In the genomic region with DNA sequence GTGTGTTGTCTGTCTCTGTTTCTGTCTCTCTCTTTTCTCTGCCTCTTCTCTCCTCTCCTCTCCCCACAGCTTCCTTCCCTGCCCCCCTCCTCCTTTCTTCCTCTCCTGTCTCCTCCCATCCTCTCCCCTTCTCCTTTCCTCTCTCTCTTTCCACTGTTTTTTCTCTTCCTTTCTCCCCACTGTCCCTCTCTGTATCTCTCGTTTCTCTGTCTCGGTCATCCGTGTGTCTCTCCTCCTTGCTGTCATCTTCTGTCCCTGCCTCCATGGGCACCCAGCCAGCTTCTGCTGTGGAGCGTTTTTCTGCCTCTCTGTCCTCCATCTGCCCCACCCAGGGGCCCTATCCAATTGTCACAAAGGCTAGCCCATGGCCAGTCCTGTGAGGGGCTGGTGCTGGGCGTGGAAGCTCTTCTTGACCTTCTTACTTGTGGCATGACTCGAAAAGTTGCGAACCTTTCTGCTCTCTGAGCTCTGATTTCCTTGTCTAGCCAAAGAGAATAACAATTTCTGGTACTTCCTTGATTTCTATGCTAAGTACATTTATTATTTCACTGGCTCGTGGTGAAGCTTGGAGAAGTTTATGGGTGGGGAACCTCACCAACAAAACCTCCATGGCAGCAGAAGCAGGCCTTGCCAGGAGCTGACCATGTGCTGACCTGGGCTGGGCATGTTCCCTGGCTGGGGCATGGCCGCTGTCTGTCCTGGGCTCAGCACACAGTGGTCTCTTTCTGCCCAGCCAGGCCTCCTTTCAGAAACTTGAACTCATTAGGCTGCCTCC, we compare ENCODE assay signal across 11 cellular contexts.
DNase-seq lines count a peak whose midpoint lies in the region; ATAC-seq, FAIRE-seq and TF ChIP-seq lines count a peak whose summit lies in the region.
"Had no signal": no experiment of that assay in that cellular context is flagged by ENCODE, and none has a peak within 500 bp of the region (broad histone marks: within the 10 kb centered on the region; RNA-seq: fewer than 3 reads in every experiment).

No MANE protein-coding gene starts in this region.

- no peaks in the 10 kb centered on the region for H3K9me3 Mint-ChIP-seq in activated naive CD4-positive, alpha-beta T cell treated with anti-CD3 and anti-CD28 coated beads, Interleukin-2, amount 50 U/mL, for 72 hours
- H3K9me3 Mint-ChIP-seq in astrocyte (ENCODE audit: unreplicated experiment): no peaks in the 10 kb centered on the region
- H3K9me3 Mint-ChIP-seq: stimulated activated memory B cell treated with anti-CD40 and anti-IgM and Interleukin-4, amounts not matched to agents 10 μg/mL and 1 μg/mL and 100 μg/mL, for 72 hours had no signal

- no peak overlapping the region for H3K4me3 Mint-ChIP-seq in astrocyte (ENCODE audit: unreplicated experiment)
- H3K4me3 Mint-ChIP-seq: stimulated activated memory B cell treated with anti-CD40 and anti-IgM and Interleukin-4, amounts not matched to agents 10 μg/mL and 1 μg/mL and 100 μg/mL, for 72 hours had no signal

- no peak for ATAC-seq in activated naive CD4-positive, alpha-beta T cell treated with anti-CD3 and anti-CD28 coated beads, Interleukin-2, amount 50 U/mL, for 72 hours
- ATAC-seq in lung (ENCODE audit: insufficient read depth, low FRiP score) (peak; percentile 46), upper lobe of right lung (peak; percentile 81), HG03175 (IDR thresholded peaks at IDR 0.05; ENCODE audit: unreplicated experiment) (no peak)
- ATAC-seq: GM12878 had no signal

- 23 to 40% methylated on average over 9 of the region's 9 CpGs for WGBS in lung, 2 donors

- H3K27me3 Mint-ChIP-seq in astrocyte (ENCODE audit: low read depth, unreplicated experiment): peaks cover 2% of the 10 kb centered on the region

- no peak overlapping the region for H3K9ac ChIP-seq in astrocyte (ENCODE audit: low read length)

- H3K9me3 ChIP-seq in astrocyte (ENCODE audit: insufficient read depth, low read depth, low read length) (no peaks in the 10 kb centered on the region), lung (ENCODE audit: control insufficient read depth in 2 of 2, insufficient read depth in 1 of 2, low read length in 1 of 2) (no peaks in the 10 kb centered on the region), upper lobe of right lung (no peaks in the 10 kb centered on the region)

- H3K4me3 ChIP-seq in astrocyte (ENCODE audit: insufficient read depth, low read depth, low read length): no peak overlapping the region
- H3K4me3 ChIP-seq in lung: no peak overlapping the region
- H3K4me3 ChIP-seq in upper lobe of right lung: no peak overlapping the region
- H3K4me3 ChIP-seq: GM12878 had no signal

- DNase-seq in activated naive CD4-positive, alpha-beta T cell treated with anti-CD3 and anti-CD28 coated beads, Interleukin-2, amount 50 U/mL, for 72 hours (ENCODE audit: low spot score in 2 of 2): no peak
- DNase-seq in activated naive CD4-positive, alpha-beta T cell treated with anti-CD3 and anti-CD28 coated beads, Interleukin-2, amount 50 U/mL, for 16 hours: no peak
- no peak for DNase-seq in astrocyte (ENCODE audit: low read depth)
- DNase-seq in lung (ENCODE audit: low spot score): peak; percentile 54
- peak; percentile 82 for DNase-seq in upper lobe of right lung
- no peak for DNase-seq in NCI-H1436 (lab: John Stamatoyannopoulos, UW)
- no peak for DNase-seq in NAMALWA (ENCODE audit: low spot score)
- DNase-seq: activated CD4-positive, CD25-positive, alpha-beta regulatory T cell treated with anti-CD3 and anti-CD28 coated beads, Interleukin-2, amount 50 U/mL, for 72 hours had no signal

- H4K20me1 ChIP-seq in astrocyte (ENCODE audit: insufficient read depth, low read length): no peaks in the 10 kb centered on the region

- H3K36me3 Mint-ChIP-seq in activated naive CD4-positive, alpha-beta T cell treated with anti-CD3 and anti-CD28 coated beads, Interleukin-2, amount 50 U/mL, for 72 hours: no peaks in the 10 kb centered on the region
- no peaks in the 10 kb centered on the region for H3K36me3 Mint-ChIP-seq in astrocyte (ENCODE audit: low read depth, unreplicated experiment)
- H3K36me3 Mint-ChIP-seq: stimulated activated memory B cell treated with anti-CD40 and anti-IgM and Interleukin-4, amounts not matched to agents 10 μg/mL and 1 μg/mL and 100 μg/mL, for 72 hours had no signal

- no peaks in the 10 kb centered on the region for H3K27me3 ChIP-seq in astrocyte (ENCODE audit: insufficient read depth, low read length)
- no peaks in the 10 kb centered on the region for H3K27me3 ChIP-seq in lung (ENCODE audit: control insufficient read depth, insufficient read depth)
- no peaks in the 10 kb centered on the region for H3K27me3 ChIP-seq in upper lobe of right lung

- TF ChIP-seq CTCF in astrocyte (IDR thresholded peaks at IDR 0.05; ENCODE audit: insufficient read depth, low read depth, low read length) (no peak), lung (IDR thresholded peaks at IDR 0.05; ENCODE audit: control extremely low read depth, extremely low read depth) (no peak), upper lobe of right lung (IDR thresholded peaks at IDR 0.05) (no peak)

- H2AFZ ChIP-seq in astrocyte (ENCODE audit: low read depth, low read length): peak overlapping the region; percentile 22

- H3K36me3 ChIP-seq in astrocyte (ENCODE audit: insufficient read depth, low read length) (no peaks in the 10 kb centered on the region), lung (ENCODE audit: control insufficient read depth in 2 of 2, insufficient read depth in 2 of 2, low read length in 2 of 2) (no peaks in the 10 kb centered on the region), upper lobe of right lung (no peaks in the 10 kb centered on the region)

- FAIRE-seq in astrocyte (lab: Jason Lieb, UNC): no peak
- FAIRE-seq: GM12878 had no signal

- peak overlapping the region; percentile 66 to 86 for H3K27ac Mint-ChIP-seq in activated naive CD4-positive, alpha-beta T cell treated with anti-CD3 and anti-CD28 coated beads, Interleukin-2, amount 50 U/mL, for 72 hours
- H3K27ac Mint-ChIP-seq in astrocyte (ENCODE audit: unreplicated experiment): no peak overlapping the region
- H3K27ac Mint-ChIP-seq: stimulated activated memory B cell treated with anti-CD40 and anti-IgM and Interleukin-4, amounts not matched to agents 10 μg/mL and 1 μg/mL and 100 μg/mL, for 72 hours had no signal

- intact Hi-C loops in upper lobe of right lung (cut with DNase I): no loop called here

- no peaks in the 10 kb centered on the region for H3K79me2 ChIP-seq in astrocyte (ENCODE audit: insufficient read depth, low read length)

- H3K4me2 ChIP-seq in astrocyte (ENCODE audit: low read length): no peak overlapping the region

- peaks cover 11% of the 10 kb centered on the region for H3K4me1 Mint-ChIP-seq in astrocyte (ENCODE audit: low read depth, unreplicated experiment)
- H3K4me1 Mint-ChIP-seq: stimulated activated memory B cell treated with anti-CD40 and anti-IgM and Interleukin-4, amounts not matched to agents 10 μg/mL and 1 μg/mL and 100 μg/mL, for 72 hours had no signal

- H3K27ac ChIP-seq in astrocyte (ENCODE audit: low read depth, low read length) (no peak overlapping the region), lung (ENCODE audit: low read depth in 1 of 2, low read length in 1 of 2) (peak overlapping the region in 1 of 2 donors; percentile 85), upper lobe of right lung (peak overlapping the region; percentile 59)

- H3K4me1 ChIP-seq in astrocyte (ENCODE audit: insufficient read depth, low read length) (peaks cover 3% of the 10 kb centered on the region), lung (ENCODE audit: control insufficient read depth in 2 of 2, insufficient read depth in 2 of 2, low read length in 2 of 2) (peaks cover 0 to 2% of the 10 kb centered on the region in 2 donors), upper lobe of right lung (peaks cover 14% of the 10 kb centered on the region)

Comparison
In these comparisons a context has a peak if more than half of its experiments do, and no peak if none do; other contexts are left out.
1. ATAC-seq: peak in lung (single experiment) and upper lobe of right lung (single experiment); none in activated naive CD4-positive, alpha-beta T cell treated with anti-CD3 and anti-CD28 coated beads, Interleukin-2, amount 50 U/mL, for 72 hours (0 of 2) and HG03175 (single experiment).
2. DNase-seq: peak in lung (single experiment) and upper lobe of right lung (single experiment); none in activated naive CD4-positive, alpha-beta T cell treated with anti-CD3 and anti-CD28 coated beads, Interleukin-2, amount 50 U/mL, for 72 hours (0 of 2), activated naive CD4-positive, alpha-beta T cell treated with anti-CD3 and anti-CD28 coated beads, Interleukin-2, amount 50 U/mL, for 16 hours (single experiment), astrocyte (single experiment), NCI-H1436 (single experiment) and NAMALWA (single experiment).